In the genomic region with DNA sequence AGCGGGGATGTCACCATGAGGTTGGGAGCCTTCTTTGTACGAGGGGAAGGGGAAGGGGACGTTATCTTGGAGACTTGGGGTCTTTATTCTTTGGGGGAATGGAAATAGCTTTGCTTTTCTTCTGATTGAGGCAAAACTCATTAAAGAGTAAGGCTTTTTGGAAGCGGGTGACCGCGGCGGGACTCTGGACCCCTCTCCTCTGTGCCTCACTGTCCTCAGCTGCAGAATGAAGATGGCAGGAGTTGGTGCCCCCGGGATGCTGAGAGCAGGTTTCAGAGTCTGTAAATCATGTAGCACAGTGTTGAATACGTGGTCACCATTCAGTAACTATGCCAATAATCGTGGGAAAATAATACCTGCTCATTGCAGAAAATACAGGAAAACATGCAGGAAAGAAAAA, we compare ENCODE assay signal across 10 cellular contexts. TPM values are rescaled to one million over a fixed set of nuclear protein-coding genes. Genes with fewer than 3 reads are reported as not detected.
DNase-seq lines count a peak whose midpoint lies in the region; ATAC-seq, FAIRE-seq and TF ChIP-seq lines count a peak whose summit lies in the region.
"Had no signal": no experiment of that assay in that cellular context is flagged by ENCODE, and none has a peak within 500 bp of the region (broad histone marks: within the 10 kb centered on the region; RNA-seq: fewer than 3 reads in every experiment).

No MANE protein-coding gene starts in this region.

- H3K36me3 Mint-ChIP-seq in MCF 10A (ENCODE audit: insufficient read depth, unreplicated experiment) (no peaks in the 10 kb centered on the region), astrocyte (ENCODE audit: low read depth, unreplicated experiment) (peaks cover 2% of the 10 kb centered on the region)

- POLR2A ChIA-PET in MCF 10A (lab: Yijun Ruan, JAX) = interaction anchor here (1.1 kb wide), 1 partner anchor 33 kb away, joined by 3 read pairs; no protein-coding TSS in a partner anchor

- 64% methylated on average over 10 of the region's 10 CpGs for WGBS in urinary bladder

- DNase-seq in breast epithelium (ENCODE audit: low spot score in 2 of 2) (no peak), MCF 10A (ENCODE audit: unreplicated experiment) (no peak), astrocyte (ENCODE audit: low read depth) (no peak), NCI-H524 (lab: John Stamatoyannopoulos, UW) (no peak)

- H3K4me3 Mint-ChIP-seq in MCF 10A (ENCODE audit: unreplicated experiment) (no peak overlapping the region), astrocyte (ENCODE audit: unreplicated experiment) (peak overlapping the region; percentile 34)

- H3K4me2 ChIP-seq in astrocyte (ENCODE audit: low read length) = peak overlapping the region; percentile 78

- H3K9me3 ChIP-seq in breast epithelium = no peaks in the 10 kb centered on the region
- H3K9me3 ChIP-seq in astrocyte (ENCODE audit: insufficient read depth, low read depth, low read length) = no peaks in the 10 kb centered on the region
- H3K9me3 ChIP-seq in mucosa of rectum (ENCODE audit: control insufficient read depth in 2 of 2, low read length in 2 of 2) = no peaks in the 10 kb centered on the region

- H4K20me1 ChIP-seq in astrocyte (ENCODE audit: insufficient read depth, low read length) = no peaks in the 10 kb centered on the region

- BruUV-seq in MCF 10A (replicated peaks; lab: Mats Ljungman, UMichigan) = no TSS peak

- no peak for FAIRE-seq in astrocyte (lab: Jason Lieb, UNC)
- FAIRE-seq: islet of Langerhans had no signal

- H3K4me3 ChIP-seq in breast epithelium = peak overlapping the region; percentile 40 to 71 (median 41)
- H3K4me3 ChIP-seq in astrocyte (ENCODE audit: insufficient read depth, low read depth, low read length) = peak overlapping the region; percentile 43
- H3K4me3 ChIP-seq in mucosa of rectum (ENCODE audit: low read length in 2 of 2) = peak overlapping the region; percentile 75 to 78
- peak overlapping the region; percentile 35 for H3K4me3 ChIP-seq in urinary bladder (ENCODE audit: low read depth, low read length)

- no peaks in the 10 kb centered on the region for H3K27me3 Mint-ChIP-seq in MCF 10A (ENCODE audit: insufficient read depth, unreplicated experiment)
- peaks cover 23% of the 10 kb centered on the region for H3K27me3 Mint-ChIP-seq in astrocyte (ENCODE audit: low read depth, unreplicated experiment)

- peak overlapping the region; percentile 85 for H2AFZ ChIP-seq in astrocyte (ENCODE audit: low read depth, low read length)

- no peak overlapping the region for H3K27ac Mint-ChIP-seq in MCF 10A (ENCODE audit: low read depth, unreplicated experiment)
- H3K27ac Mint-ChIP-seq in astrocyte (ENCODE audit: unreplicated experiment) = no peak overlapping the region

- TF ChIP-seq CTCF in breast epithelium (IDR thresholded peaks at IDR 0.05) = no peak
- TF ChIP-seq CTCF in MCF 10A (IDR thresholded peaks at IDR 0.05; ENCODE audit: unreplicated experiment) = no peak
- TF ChIP-seq CTCF in astrocyte (IDR thresholded peaks at IDR 0.05; ENCODE audit: insufficient read depth, low read depth, low read length) = no peak

- H3K9me3 Mint-ChIP-seq in MCF 10A (ENCODE audit: unreplicated experiment) (no peaks in the 10 kb centered on the region), astrocyte (ENCODE audit: unreplicated experiment) (no peaks in the 10 kb centered on the region)

- H3K9ac ChIP-seq in astrocyte (ENCODE audit: low read length) (peak overlapping the region; percentile 27), mucosa of rectum (ENCODE audit: low read depth in 1 of 2, low read length in 2 of 2) (peak overlapping the region; percentile 54 to 72)

- CTCF ChIA-PET in MCF 10A (lab: Yijun Ruan, JAX) = interaction anchor here (0.7 to 1.4 kb wide), 3 partner anchors 33 to 77 kb away, joined by 3 to 6 read pairs (median 3); no protein-coding TSS in a partner anchor

- H3K36me3 ChIP-seq in breast epithelium = no peaks in the 10 kb centered on the region
- no peaks in the 10 kb centered on the region for H3K36me3 ChIP-seq in astrocyte (ENCODE audit: insufficient read depth, low read length)
- H3K36me3 ChIP-seq in mucosa of rectum (ENCODE audit: control insufficient read depth in 2 of 2, insufficient read depth in 2 of 2, low read length in 2 of 2) = no peaks in the 10 kb centered on the region
- H3K36me3 ChIP-seq in urinary bladder (ENCODE audit: insufficient read depth) = no peaks in the 10 kb centered on the region

- ATAC-seq in HG03097 (IDR thresholded peaks at IDR 0.05; ENCODE audit: low FRiP score, unreplicated experiment) = no peak
- ATAC-seq in GM18907 (IDR thresholded peaks at IDR 0.05; ENCODE audit: unreplicated experiment) = no peak

- H3K4me1 ChIP-seq in breast epithelium = peaks cover 0 to 4% of the 10 kb centered on the region in 2 donors
- H3K4me1 ChIP-seq in astrocyte (ENCODE audit: insufficient read depth, low read length) = peaks cover 9% of the 10 kb centered on the region
- peaks cover 12 to 24% of the 10 kb centered on the region in 2 donors for H3K4me1 ChIP-seq in mucosa of rectum (ENCODE audit: control insufficient read depth in 2 of 2, insufficient read depth in 2 of 2, low read length in 2 of 2)
- no peaks in the 10 kb centered on the region for H3K4me1 ChIP-seq in urinary bladder (ENCODE audit: insufficient read depth)

- no peaks in the 10 kb centered on the region for H3K79me2 ChIP-seq in astrocyte (ENCODE audit: insufficient read depth, low read length)

- no peak for TF ChIP-seq POLR2A in breast epithelium (IDR thresholded peaks at IDR 0.05)

- H3K4me1 Mint-ChIP-seq in MCF 10A (ENCODE audit: insufficient read depth, unreplicated experiment) (peaks cover 5% of the 10 kb centered on the region), astrocyte (ENCODE audit: low read depth, unreplicated experiment) (no peaks in the 10 kb centered on the region)

- intact Hi-C loops in breast epithelium (cut with DNase I; ENCODE audit: low total_unique reads) (no loop called here), MCF 10A (cut with micrococcal nuclease) (no loop called here)

- H3K27me3 ChIP-seq in breast epithelium (no peaks in the 10 kb centered on the region), astrocyte (ENCODE audit: insufficient read depth, low read length) (no peaks in the 10 kb centered on the region), mucosa of rectum (ENCODE audit: control insufficient read depth in 2 of 2, insufficient read depth in 2 of 2, low read length in 2 of 2) (no peaks in the 10 kb centered on the region)

- peak overlapping the region in 1 of 2 donors; percentile 82 for H3K27ac ChIP-seq in breast epithelium
- H3K27ac ChIP-seq in astrocyte (ENCODE audit: low read depth, low read length) = no peak overlapping the region
- H3K27ac ChIP-seq in mucosa of rectum (ENCODE audit: low read depth in 2 of 2, low read length in 2 of 2) = peak overlapping the region in 1 of 2 donors; percentile 48
- H3K27ac ChIP-seq in urinary bladder (ENCODE audit: low read depth) = no peak overlapping the region

RNA-seq across cellular contexts. Expression of a gene that starts 32.1 kb away (rescaled TPM):
- not detected for total RNA-seq in breast epithelium
- total RNA-seq in MCF 10A (2022) = not detected in 2 replicates
- total RNA-seq in astrocyte = not detected in 2 replicates
- total RNA-seq in urinary bladder = not detected
- polyA plus RNA-seq in urinary bladder = not detected
- total RNA-seq: SK-MEL-5 had no signal

RNA-seq across cellular contexts. Expression of a gene that starts 32.3 kb away (rescaled TPM):
- 10 to 100 TPM; 53.8 to 71.1 (median 55.1) TPM for total RNA-seq in breast epithelium
- total RNA-seq in MCF 10A (2022) = 47.4 and 54.4 TPM in 2 replicates
- 62.8 and 65.2 TPM in 2 replicates for total RNA-seq in astrocyte
- total RNA-seq in urinary bladder = 80.4 TPM
- polyA plus RNA-seq in urinary bladder = 14.7 TPM
